ENCODE assay signal across 19 cellular contexts in the genomic region with DNA sequence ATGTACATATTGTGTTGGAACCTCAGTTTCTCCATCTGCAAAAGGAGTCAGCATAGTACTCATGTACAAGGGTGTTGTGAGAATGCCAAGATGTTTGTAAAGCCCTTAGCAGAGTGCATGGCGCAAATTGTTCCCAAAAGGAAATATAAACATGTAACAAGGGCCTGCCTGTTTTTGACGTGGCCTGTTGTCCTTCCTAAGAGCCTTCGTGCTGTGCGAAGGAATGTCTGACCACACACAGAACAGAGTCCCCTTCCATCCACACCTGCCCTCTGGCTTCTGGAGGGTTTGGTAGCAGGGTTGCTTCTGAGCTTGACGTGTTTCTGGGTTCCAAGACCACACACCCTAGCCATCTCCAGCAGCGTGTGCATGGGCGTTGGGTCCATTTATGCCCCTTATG.
"Had no signal": no experiment of that assay in that cellular context is flagged by ENCODE, and none has a peak within 500 bp of the region (broad histone marks: within the 10 kb centered on the region; RNA-seq: fewer than 3 reads in every experiment).

No MANE protein-coding gene starts in this region.

- H3K9me3 ChIP-seq: esophagus squamous epithelium, heart right ventricle, neutrophil, ovary, psoas muscle, right atrium auricular region, tibial artery had no signal

- H3K4me1 ChIP-seq: psoas muscle had no signal

- DNase-seq: activated CD8-positive, alpha-beta memory T cell treated with anti-CD3 and anti-CD28 coated beads for 24 hours; activated CD8-positive, alpha-beta memory T cell treated with anti-CD3 and anti-CD28 coated beads, Interleukin-2, amount 50 U/mL, for 4 hours; activated naive CD4-positive, alpha-beta T cell treated with Interleukin-2 at 50 U/mL for 16 hours; activated naive CD8-positive, alpha-beta T cell treated with anti-CD3 and anti-CD28 coated beads for 36 hours; activated T-cell treated with anti-CD3 and anti-CD28 coated beads, Interleukin-2, amount 50 U/mL, for 4 hours; esophagus squamous epithelium; heart right ventricle; immature natural killer cell; ovary; psoas muscle; stimulated activated CD4-positive, alpha-beta T cell treated with anti-CD3 and anti-CD28 coated beads, Interleukin-4, amount 100 ng/mL, for 24 hours; stimulated activated naive CD4-positive, alpha-beta T cell treated with Interleukin-2 at 50 U/mL for 16 hours; substantia nigra; tibial artery had no signal

- H3K27me3 ChIP-seq: esophagus squamous epithelium, heart right ventricle, neutrophil, ovary, right atrium auricular region, tibial artery had no signal

- ATAC-seq: activated T-cell treated with anti-CD3 and anti-CD28 coated beads, Interleukin-2, amount 50 U/mL, for 4 hours; heart right ventricle; left lobe of liver; psoas muscle had no signal

- H3K4me3 ChIP-seq: coronary artery, esophagus squamous epithelium, heart right ventricle, ovary, psoas muscle, right atrium auricular region, tibial artery had no signal

- H3K27ac ChIP-seq: coronary artery, esophagus squamous epithelium, heart right ventricle, neutrophil, ovary, psoas muscle, right atrium auricular region, tibial artery had no signal

- H3K36me3 ChIP-seq: esophagus squamous epithelium, heart right ventricle, neutrophil, ovary, right atrium auricular region, tibial artery had no signal

- FAIRE-seq: bronchial epithelial cell had no signal
